In genomic region chr5:98934581-98934980, GRCh38 we compare ENCODE assay signal across 13 cellular contexts. TPM values are rescaled to one million over a fixed set of nuclear protein-coding genes. Genes with fewer than 3 reads are reported as not detected.
A peak's percentile ranks its signal among the peaks of the same experiment; 100 is the strongest.
DNase-seq lines count a peak whose midpoint lies in the region; ATAC-seq, FAIRE-seq and TF ChIP-seq lines count a peak whose summit lies in the region.
"Had no signal": no experiment of that assay in that cellular context is flagged by ENCODE, and none has a peak within 500 bp of the region (broad histone marks: within the 10 kb centered on the region; RNA-seq: fewer than 3 reads in every experiment).

No MANE protein-coding gene starts in this region.

- H3K27ac ChIP-seq in kidney (ENCODE audit: low read depth in 2 of 2, low read length in 2 of 2) (no peak overlapping the region), tibial nerve (peak overlapping the region in 3 of 4 donors; percentile 54 to 71 (median 67)), brain microvascular endothelial cell (no peak overlapping the region)

- peak; percentile 44 for FAIRE-seq in kidney (lab: Jason Lieb, UNC)

- H3K4me3 ChIP-seq in kidney (ENCODE audit: low read length in 2 of 2): no peak overlapping the region
- no peak overlapping the region for H3K4me3 ChIP-seq in tibial nerve
- H3K4me3 ChIP-seq in brain microvascular endothelial cell (ENCODE audit: low read depth, low read length): no peak overlapping the region

- peak overlapping the region; percentile 84 for H3K27ac Mint-ChIP-seq in stimulated activated naive CD8-positive, alpha-beta T cell treated with anti-CD3 and anti-CD28 coated beads, Interleukin-15, Interleukin-2, amounts not matched to agents 100 ng/mL and 50 ng/mL, for 24 hours
- H3K27ac Mint-ChIP-seq in activated naive CD8-positive, alpha-beta T cell: peak overlapping the region; percentile 87

- peaks cover 8% of the 10 kb centered on the region for H3K36me3 Mint-ChIP-seq in stimulated activated naive CD8-positive, alpha-beta T cell treated with anti-CD3 and anti-CD28 coated beads, Interleukin-15, Interleukin-2, amounts not matched to agents 100 ng/mL and 50 ng/mL, for 24 hours (ENCODE audit: low read depth)
- no peaks in the 10 kb centered on the region for H3K36me3 Mint-ChIP-seq in activated naive CD8-positive, alpha-beta T cell

- H3K4me1 ChIP-seq in kidney (ENCODE audit: control insufficient read depth in 1 of 2, insufficient read depth in 1 of 2, low read depth in 1 of 2, low read length in 2 of 2) (peaks cover 12 to 18% of the 10 kb centered on the region in 2 donors), tibial nerve (peaks cover 0 to 79% (median 46%) of the 10 kb centered on the region in 4 donors)

- H3K4me1 Mint-ChIP-seq in stimulated activated naive CD8-positive, alpha-beta T cell treated with anti-CD3 and anti-CD28 coated beads, Interleukin-15, Interleukin-2, amounts not matched to agents 100 ng/mL and 50 ng/mL, for 24 hours (ENCODE audit: low read depth): peaks cover 81% of the 10 kb centered on the region
- H3K4me1 Mint-ChIP-seq in activated naive CD8-positive, alpha-beta T cell (ENCODE audit: low read depth): peaks cover 82% of the 10 kb centered on the region

- no peaks in the 10 kb centered on the region for H3K27me3 Mint-ChIP-seq in stimulated activated naive CD8-positive, alpha-beta T cell treated with anti-CD3 and anti-CD28 coated beads, Interleukin-15, Interleukin-2, amounts not matched to agents 100 ng/mL and 50 ng/mL, for 24 hours
- H3K27me3 Mint-ChIP-seq in activated naive CD8-positive, alpha-beta T cell: no peaks in the 10 kb centered on the region

- H3K9ac ChIP-seq in kidney (ENCODE audit: low read length in 2 of 2): no peak overlapping the region

- H3K9me3 Mint-ChIP-seq in stimulated activated naive CD8-positive, alpha-beta T cell treated with anti-CD3 and anti-CD28 coated beads, Interleukin-15, Interleukin-2, amounts not matched to agents 100 ng/mL and 50 ng/mL, for 24 hours: no peaks in the 10 kb centered on the region
- no peaks in the 10 kb centered on the region for H3K9me3 Mint-ChIP-seq in activated naive CD8-positive, alpha-beta T cell (ENCODE audit: low read depth)

- no peak for TF ChIP-seq CTCF in kidney (IDR thresholded peaks at IDR 0.05; ENCODE audit: borderline replicate concordance, extremely low read depth, insufficient read depth)
- TF ChIP-seq CTCF in tibial nerve (IDR thresholded peaks at IDR 0.05): no peak
- TF ChIP-seq CTCF in brain microvascular endothelial cell (IDR thresholded peaks at IDR 0.05; ENCODE audit: low read depth, low read length, missing control alignments): no peak

- H3K9me3 ChIP-seq in kidney (ENCODE audit: control insufficient read depth in 1 of 2, low read length in 2 of 2) (no peaks in the 10 kb centered on the region), tibial nerve (no peaks in the 10 kb centered on the region)

- intact Hi-C loops in kidney (cut with DNase I): no loop called here

- in situ Hi-C loops in brain microvascular endothelial cell (cut with HindIII; ENCODE audit: low pct_ligation_motif_present, low sequenced_read_pairs): no loop called here

- DNase-seq in stimulated activated naive CD8-positive, alpha-beta T cell treated with anti-CD3 and anti-CD28 coated beads, Interleukin-15, Interleukin-2, amounts not matched to agents 100 U/mL and 50 U/mL, for 24 hours: no peak
- DNase-seq in kidney (no peak), tibial nerve (ENCODE audit: low spot score in 2 of 2) (no peak), brain microvascular endothelial cell (no peak)
- DNase-seq in stimulated activated CD8-positive, alpha-beta memory T cell treated with anti-CD3 and anti-CD28 coated beads, Interleukin-4, amount 100 ng/mL, for 48 hours: no peak
- DNase-seq: activated T-cell treated with anti-CD3 and anti-CD28 coated beads for 4 hours; central memory CD4-positive, alpha-beta T cell; NCI-H1436; retina; SHP77 had no signal

- H3K36me3 ChIP-seq in kidney (ENCODE audit: control insufficient read depth in 1 of 2, insufficient read depth in 2 of 2, low read length in 2 of 2): no peaks in the 10 kb centered on the region
- H3K36me3 ChIP-seq in tibial nerve: no peaks in the 10 kb centered on the region
- no peaks in the 10 kb centered on the region for H3K36me3 ChIP-seq in brain microvascular endothelial cell (replicated peaks)

- H3K4me3 Mint-ChIP-seq in stimulated activated naive CD8-positive, alpha-beta T cell treated with anti-CD3 and anti-CD28 coated beads, Interleukin-15, Interleukin-2, amounts not matched to agents 100 ng/mL and 50 ng/mL, for 24 hours: no peak overlapping the region
- no peak overlapping the region for H3K4me3 Mint-ChIP-seq in activated naive CD8-positive, alpha-beta T cell

- ATAC-seq in stimulated activated naive CD8-positive, alpha-beta T cell treated with anti-CD3 and anti-CD28 coated beads, Interleukin-15, Interleukin-2, amounts not matched to agents 100 U/mL and 50 U/mL, for 24 hours: no peak
- no peak for ATAC-seq in HG02970 (IDR thresholded peaks at IDR 0.05; ENCODE audit: low FRiP score, unreplicated experiment)

- TF ChIP-seq EP300 in tibial nerve (IDR thresholded peaks at IDR 0.05): no peak

- no peaks in the 10 kb centered on the region for H3K27me3 ChIP-seq in tibial nerve
- H3K27me3 ChIP-seq in brain microvascular endothelial cell (replicated peaks): no peaks in the 10 kb centered on the region

- no peak for TF ChIP-seq POLR2A in tibial nerve (IDR thresholded peaks at IDR 0.05)

- WGBS in tibial nerve, 2 donors: 86 to 90% methylated on average over 1 of the region's 1 CpG

RNA-seq across cellular contexts. Expression of gene CHD1, which starts 5.8 kb away (rescaled TPM):
- 40.4 TPM for total RNA-seq in kidney
- 7.1 TPM for polyA plus RNA-seq in kidney (ENCODE audit: insufficient read depth, low read depth, low replicate concordance)
- 10 to 100 TPM; 46.3 to 82.5 (median 58.2) TPM for total RNA-seq in tibial nerve

Comparison
In these comparisons a context has a peak if more than half of its experiments do, and no peak if none do; other contexts are left out.
1. H3K27ac ChIP-seq: peak in tibial nerve (3 of 4); none in kidney (0 of 2) and brain microvascular endothelial cell (single experiment).